Comparison of ENCODE assay signal across 3 cellular contexts in the genomic region with DNA sequence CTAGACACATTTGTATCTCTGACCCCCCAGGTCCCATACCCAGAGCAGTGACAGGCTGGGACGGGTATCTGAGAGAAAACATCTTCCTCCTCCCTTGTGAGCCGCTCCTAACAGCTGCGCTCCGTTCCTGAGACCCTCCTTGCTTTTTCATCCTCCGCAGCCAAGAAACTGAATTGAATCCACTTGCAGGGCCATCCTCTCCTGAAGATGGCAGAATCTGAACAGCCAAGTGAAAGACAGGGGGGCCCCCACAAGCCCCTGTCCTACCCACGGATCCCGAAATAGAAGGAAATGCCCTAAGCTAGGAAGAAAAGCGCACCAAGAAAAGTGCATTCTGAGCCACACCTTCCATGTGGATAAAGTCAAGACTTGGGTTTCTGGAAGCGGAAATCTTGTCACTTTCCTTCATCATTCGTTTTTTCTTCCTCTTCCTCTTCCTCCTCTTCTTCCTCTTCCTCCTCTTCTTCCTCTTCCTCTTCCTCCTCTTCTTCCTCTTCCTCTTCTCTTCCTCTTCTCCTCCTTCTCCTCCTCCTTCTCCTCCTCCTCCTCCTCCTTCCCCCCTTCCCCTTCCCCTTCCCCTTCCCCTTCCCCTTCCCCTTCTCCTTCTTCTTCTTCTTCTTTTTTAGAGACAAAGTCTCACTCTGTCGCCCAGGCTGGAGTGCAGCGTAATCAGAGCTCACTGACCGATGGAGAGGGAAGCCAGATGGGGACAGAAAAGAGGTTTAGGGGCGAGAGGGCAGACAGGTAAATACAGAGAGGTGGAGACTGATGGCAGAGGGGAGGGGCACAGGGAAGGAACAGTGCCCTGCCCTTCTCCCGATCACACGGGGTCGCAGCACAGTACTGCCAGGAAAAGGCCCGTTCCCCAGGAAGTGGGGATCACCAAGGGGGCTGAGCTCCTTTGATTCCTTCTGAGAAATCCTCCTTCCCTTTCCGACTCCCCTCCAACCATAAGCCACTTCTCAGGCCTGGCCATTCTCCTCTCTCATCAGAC.
TF ChIP-seq lines count a peak whose summit lies in the region.

No MANE protein-coding gene starts in this region.

TF ChIP-seq in SK-N-SH treated with all-trans-retinoic acid at 6 μM for 48 hours, 23 proteins besides CTCF, POLR2A, EP300 and RAD21 (continues in another document):
- TF ChIP-seq ZC3H10 (CRISPR knock-in tag; IDR thresholded peaks at IDR 0.05) (no peak), GLIS3 (CRISPR knock-in tag; IDR thresholded peaks at IDR 0.05) (no peak), ARNTL (CRISPR knock-in tag; IDR thresholded peaks at IDR 0.05; ENCODE audit: borderline replicate concordance, low read depth) (no peak), RARB (CRISPR knock-in tag; IDR thresholded peaks at IDR 0.05) (no peak), ZNF8 (CRISPR knock-in tag; IDR thresholded peaks at IDR 0.05) (no peak), ISL1 (CRISPR knock-in tag; IDR thresholded peaks at IDR 0.05) (no peak), ZNF70 (CRISPR knock-in tag; IDR thresholded peaks at IDR 0.05) (no peak), BACH2 (CRISPR knock-in tag; IDR thresholded peaks at IDR 0.05; ENCODE audit: borderline replicate concordance) (no peak), ZFP3 (CRISPR knock-in tag; IDR thresholded peaks at IDR 0.05) (no peak), ZFP30 (CRISPR knock-in tag; IDR thresholded peaks at IDR 0.05) (no peak), PPARA (CRISPR knock-in tag; IDR thresholded peaks at IDR 0.05; ENCODE audit: borderline replicate concordance) (no peak)
- TF ChIP-seq, protein P1, sequence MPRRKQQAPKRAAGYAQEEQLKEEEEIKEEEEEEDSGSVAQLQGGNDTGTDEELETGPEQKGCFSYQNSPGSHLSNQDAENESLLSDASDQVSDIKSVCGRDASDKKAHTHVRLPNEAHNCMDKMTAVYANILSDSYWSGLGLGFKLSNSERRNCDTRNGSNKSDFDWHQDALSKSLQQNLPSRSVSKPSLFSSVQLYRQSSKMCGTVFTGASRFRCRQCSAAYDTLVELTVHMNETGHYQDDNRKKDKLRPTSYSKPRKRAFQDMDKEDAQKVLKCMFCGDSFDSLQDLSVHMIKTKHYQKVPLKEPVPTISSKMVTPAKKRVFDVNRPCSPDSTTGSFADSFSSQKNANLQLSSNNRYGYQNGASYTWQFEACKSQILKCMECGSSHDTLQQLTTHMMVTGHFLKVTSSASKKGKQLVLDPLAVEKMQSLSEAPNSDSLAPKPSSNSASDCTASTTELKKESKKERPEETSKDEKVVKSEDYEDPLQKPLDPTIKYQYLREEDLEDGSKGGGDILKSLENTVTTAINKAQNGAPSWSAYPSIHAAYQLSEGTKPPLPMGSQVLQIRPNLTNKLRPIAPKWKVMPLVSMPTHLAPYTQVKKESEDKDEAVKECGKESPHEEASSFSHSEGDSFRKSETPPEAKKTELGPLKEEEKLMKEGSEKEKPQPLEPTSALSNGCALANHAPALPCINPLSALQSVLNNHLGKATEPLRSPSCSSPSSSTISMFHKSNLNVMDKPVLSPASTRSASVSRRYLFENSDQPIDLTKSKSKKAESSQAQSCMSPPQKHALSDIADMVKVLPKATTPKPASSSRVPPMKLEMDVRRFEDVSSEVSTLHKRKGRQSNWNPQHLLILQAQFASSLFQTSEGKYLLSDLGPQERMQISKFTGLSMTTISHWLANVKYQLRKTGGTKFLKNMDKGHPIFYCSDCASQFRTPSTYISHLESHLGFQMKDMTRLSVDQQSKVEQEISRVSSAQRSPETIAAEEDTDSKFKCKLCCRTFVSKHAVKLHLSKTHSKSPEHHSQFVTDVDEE (CRISPR knock-in tag; IDR thresholded peaks at IDR 0.05) = no peak
- TF ChIP-seq, protein P2, sequence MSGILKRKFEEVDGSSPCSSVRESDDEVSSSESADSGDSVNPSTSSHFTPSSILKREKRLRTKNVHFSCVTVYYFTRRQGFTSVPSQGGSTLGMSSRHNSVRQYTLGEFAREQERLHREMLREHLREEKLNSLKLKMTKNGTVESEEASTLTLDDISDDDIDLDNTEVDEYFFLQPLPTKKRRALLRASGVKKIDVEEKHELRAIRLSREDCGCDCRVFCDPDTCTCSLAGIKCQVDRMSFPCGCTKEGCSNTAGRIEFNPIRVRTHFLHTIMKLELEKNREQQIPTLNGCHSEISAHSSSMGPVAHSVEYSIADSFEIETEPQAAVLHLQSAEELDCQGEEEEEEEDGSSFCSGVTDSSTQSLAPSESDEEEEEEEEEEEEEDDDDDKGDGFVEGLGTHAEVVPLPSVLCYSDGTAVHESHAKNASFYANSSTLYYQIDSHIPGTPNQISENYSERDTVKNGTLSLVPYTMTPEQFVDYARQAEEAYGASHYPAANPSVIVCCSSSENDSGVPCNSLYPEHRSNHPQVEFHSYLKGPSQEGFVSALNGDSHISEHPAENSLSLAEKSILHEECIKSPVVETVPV (CRISPR knock-in tag; IDR thresholded peaks at IDR 0.05) = no peak

TF ChIP-seq in SK-N-SH, 30 proteins besides CTCF, POLR2A, EP300 and RAD21:
- TF ChIP-seq, protein P3, sequence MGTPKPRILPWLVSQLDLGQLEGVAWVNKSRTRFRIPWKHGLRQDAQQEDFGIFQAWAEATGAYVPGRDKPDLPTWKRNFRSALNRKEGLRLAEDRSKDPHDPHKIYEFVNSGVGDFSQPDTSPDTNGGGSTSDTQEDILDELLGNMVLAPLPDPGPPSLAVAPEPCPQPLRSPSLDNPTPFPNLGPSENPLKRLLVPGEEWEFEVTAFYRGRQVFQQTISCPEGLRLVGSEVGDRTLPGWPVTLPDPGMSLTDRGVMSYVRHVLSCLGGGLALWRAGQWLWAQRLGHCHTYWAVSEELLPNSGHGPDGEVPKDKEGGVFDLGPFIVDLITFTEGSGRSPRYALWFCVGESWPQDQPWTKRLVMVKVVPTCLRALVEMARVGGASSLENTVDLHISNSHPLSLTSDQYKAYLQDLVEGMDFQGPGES (IDR thresholded peaks at IDR 0.05; ENCODE audit: low read depth, low read length) = no peak
- TF ChIP-seq GATA2 (CRISPR knock-in tag; IDR thresholded peaks at IDR 0.05) (no peak), RCOR1 (IDR thresholded peaks at IDR 0.05; ENCODE audit: low read length) (no peak), TAF1 (IDR thresholded peaks at IDR 0.05; ENCODE audit: borderline replicate concordance, low read depth, low read length) (no peak), FOXJ3 (CRISPR knock-in tag; IDR thresholded peaks at IDR 0.05) (no peak), ELF1 (IDR thresholded peaks at IDR 0.05) (no peak), GABPA (IDR thresholded peaks at IDR 0.05; ENCODE audit: low read depth) (no peak), NRF1 (IDR thresholded peaks at IDR 0.05; ENCODE audit: low read depth, low read length) (no peak), MXI1 (IDR thresholded peaks at IDR 0.05; ENCODE audit: low read depth, low read length) (no peak), YY1 (IDR thresholded peaks at IDR 0.05; ENCODE audit: low read depth) (no peak), TEAD4 (IDR thresholded peaks at IDR 0.05; ENCODE audit: borderline replicate concordance, insufficient read depth) (no peak), SMC3 (IDR thresholded peaks at IDR 0.05; ENCODE audit: low read depth, low read length) (no peak)
- TF ChIP-seq, protein P4, sequence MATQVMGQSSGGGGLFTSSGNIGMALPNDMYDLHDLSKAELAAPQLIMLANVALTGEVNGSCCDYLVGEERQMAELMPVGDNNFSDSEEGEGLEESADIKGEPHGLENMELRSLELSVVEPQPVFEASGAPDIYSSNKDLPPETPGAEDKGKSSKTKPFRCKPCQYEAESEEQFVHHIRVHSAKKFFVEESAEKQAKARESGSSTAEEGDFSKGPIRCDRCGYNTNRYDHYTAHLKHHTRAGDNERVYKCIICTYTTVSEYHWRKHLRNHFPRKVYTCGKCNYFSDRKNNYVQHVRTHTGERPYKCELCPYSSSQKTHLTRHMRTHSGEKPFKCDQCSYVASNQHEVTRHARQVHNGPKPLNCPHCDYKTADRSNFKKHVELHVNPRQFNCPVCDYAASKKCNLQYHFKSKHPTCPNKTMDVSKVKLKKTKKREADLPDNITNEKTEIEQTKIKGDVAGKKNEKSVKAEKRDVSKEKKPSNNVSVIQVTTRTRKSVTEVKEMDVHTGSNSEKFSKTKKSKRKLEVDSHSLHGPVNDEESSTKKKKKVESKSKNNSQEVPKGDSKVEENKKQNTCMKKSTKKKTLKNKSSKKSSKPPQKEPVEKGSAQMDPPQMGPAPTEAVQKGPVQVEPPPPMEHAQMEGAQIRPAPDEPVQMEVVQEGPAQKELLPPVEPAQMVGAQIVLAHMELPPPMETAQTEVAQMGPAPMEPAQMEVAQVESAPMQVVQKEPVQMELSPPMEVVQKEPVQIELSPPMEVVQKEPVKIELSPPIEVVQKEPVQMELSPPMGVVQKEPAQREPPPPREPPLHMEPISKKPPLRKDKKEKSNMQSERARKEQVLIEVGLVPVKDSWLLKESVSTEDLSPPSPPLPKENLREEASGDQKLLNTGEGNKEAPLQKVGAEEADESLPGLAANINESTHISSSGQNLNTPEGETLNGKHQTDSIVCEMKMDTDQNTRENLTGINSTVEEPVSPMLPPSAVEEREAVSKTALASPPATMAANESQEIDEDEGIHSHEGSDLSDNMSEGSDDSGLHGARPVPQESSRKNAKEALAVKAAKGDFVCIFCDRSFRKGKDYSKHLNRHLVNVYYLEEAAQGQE (IDR thresholded peaks at IDR 0.05; ENCODE audit: low read depth, low read length) = no peak
- TF ChIP-seq, protein P5, sequence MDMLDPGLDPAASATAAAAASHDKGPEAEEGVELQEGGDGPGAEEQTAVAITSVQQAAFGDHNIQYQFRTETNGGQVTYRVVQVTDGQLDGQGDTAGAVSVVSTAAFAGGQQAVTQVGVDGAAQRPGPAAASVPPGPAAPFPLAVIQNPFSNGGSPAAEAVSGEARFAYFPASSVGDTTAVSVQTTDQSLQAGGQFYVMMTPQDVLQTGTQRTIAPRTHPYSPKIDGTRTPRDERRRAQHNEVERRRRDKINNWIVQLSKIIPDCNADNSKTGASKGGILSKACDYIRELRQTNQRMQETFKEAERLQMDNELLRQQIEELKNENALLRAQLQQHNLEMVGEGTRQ (IDR thresholded peaks at IDR 0.05; ENCODE audit: borderline replicate concordance, low read depth, low read length) = no peak

TF ChIP-seq in IMR-90, 13 proteins besides CTCF, POLR2A, EP300 and RAD21:
- TF ChIP-seq RCOR1 (IDR thresholded peaks at IDR 0.05; ENCODE audit: insufficient replicate concordance, low read length) (no peak), MAZ (IDR thresholded peaks at IDR 0.05; ENCODE audit: borderline replicate concordance, low read depth, low read length) (no peak), FOS (IDR thresholded peaks at IDR 0.05; ENCODE audit: low read depth, low read length) (no peak), CHD1 (IDR thresholded peaks at IDR 0.05; ENCODE audit: low read depth, low read length) (no peak), CEBPB (IDR thresholded peaks at IDR 0.05; ENCODE audit: low read depth, low read length) (no peak), BHLHE40 (IDR thresholded peaks at IDR 0.05; ENCODE audit: low read depth, low read length) (no peak), MAFK (IDR thresholded peaks at IDR 0.05; ENCODE audit: low read depth, low read length) (no peak), MXI1 (IDR thresholded peaks at IDR 0.05; ENCODE audit: borderline replicate concordance, low read depth, low read length) (no peak), RFX5 (IDR thresholded peaks at IDR 0.05; ENCODE audit: low read depth, low read length) (no peak), NFE2L2 (IDR thresholded peaks at IDR 0.05; ENCODE audit: low read depth, low read length) (no peak), SMC3 (IDR thresholded peaks at IDR 0.05; ENCODE audit: low read depth, low read length) (no peak)
- TF ChIP-seq, protein P5 (IDR thresholded peaks at IDR 0.05; ENCODE audit: low read depth, low read length) = no peak
- TF ChIP-seq, protein P6, sequence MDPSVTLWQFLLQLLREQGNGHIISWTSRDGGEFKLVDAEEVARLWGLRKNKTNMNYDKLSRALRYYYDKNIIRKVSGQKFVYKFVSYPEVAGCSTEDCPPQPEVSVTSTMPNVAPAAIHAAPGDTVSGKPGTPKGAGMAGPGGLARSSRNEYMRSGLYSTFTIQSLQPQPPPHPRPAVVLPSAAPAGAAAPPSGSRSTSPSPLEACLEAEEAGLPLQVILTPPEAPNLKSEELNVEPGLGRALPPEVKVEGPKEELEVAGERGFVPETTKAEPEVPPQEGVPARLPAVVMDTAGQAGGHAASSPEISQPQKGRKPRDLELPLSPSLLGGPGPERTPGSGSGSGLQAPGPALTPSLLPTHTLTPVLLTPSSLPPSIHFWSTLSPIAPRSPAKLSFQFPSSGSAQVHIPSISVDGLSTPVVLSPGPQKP (IDR thresholded peaks at IDR 0.05; ENCODE audit: borderline replicate concordance, low read depth, low read length) = no peak
